In the genomic region with DNA sequence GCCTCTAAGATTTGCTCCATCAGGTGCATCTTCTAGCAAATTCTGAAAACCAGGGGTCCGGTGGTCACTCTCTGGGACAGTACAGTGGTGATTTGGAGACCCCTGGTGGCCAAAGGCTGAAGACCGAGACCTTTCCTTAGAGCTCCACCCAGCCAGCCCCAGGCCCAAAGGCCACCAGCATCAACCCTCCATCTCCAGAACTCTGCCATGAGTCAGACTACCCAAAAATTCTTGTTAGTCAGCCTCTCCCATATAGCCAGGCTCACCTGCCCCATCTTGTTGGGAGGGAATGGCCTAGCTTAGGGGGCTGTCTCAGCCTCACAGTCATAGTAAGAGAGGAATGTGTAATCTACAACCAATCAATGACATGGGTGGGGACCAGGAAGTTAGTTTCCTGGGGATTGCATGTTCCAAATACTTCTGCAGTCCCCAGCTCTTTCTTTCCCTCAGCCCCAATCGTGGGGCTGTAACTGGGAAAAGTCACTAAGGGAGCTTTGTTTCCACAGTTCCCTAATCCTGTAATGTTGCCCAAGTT, we compare ENCODE assay signal across 8 cellular contexts. TPM values are rescaled to one million over a fixed set of nuclear protein-coding genes. Genes with fewer than 3 reads are reported as not detected.
DNase-seq lines count a peak whose midpoint lies in the region; ATAC-seq and TF ChIP-seq lines count a peak whose summit lies in the region.

No MANE protein-coding gene starts in this region.

- no peak overlapping the region for H3K4me3 Mint-ChIP-seq in CD8-positive, alpha-beta T cell
- no peak overlapping the region for H3K4me3 Mint-ChIP-seq in H9

- no peak overlapping the region for H3T11ph ChIP-seq in H9 (ENCODE audit: low read length)

- no peaks in the 10 kb centered on the region for H4K20me1 ChIP-seq in H9 (ENCODE audit: control insufficient read depth, insufficient read depth, insufficient read length)

- no peaks in the 10 kb centered on the region for H3K79me2 ChIP-seq in H9 (ENCODE audit: insufficient read depth, low read length)

- no peaks in the 10 kb centered on the region for H3K9me3 ChIP-seq in CD8-positive, alpha-beta T cell (ENCODE audit: low read length)
- no peaks in the 10 kb centered on the region for H3K9me3 ChIP-seq in H9 (ENCODE audit: control insufficient read depth, low read depth, low read length)
- no peaks in the 10 kb centered on the region for H3K9me3 ChIP-seq in SJCRH30 (replicated peaks)
- no peaks in the 10 kb centered on the region for H3K9me3 ChIP-seq in colonic mucosa
- no peaks in the 10 kb centered on the region for H3K9me3 ChIP-seq in liver (ENCODE audit: control insufficient read depth in 4 of 4, low read length in 3 of 4)
- H3K9me3 ChIP-seq in effector memory CD4-positive, alpha-beta T cell (ENCODE audit: control insufficient read depth, low read length) = no peaks in the 10 kb centered on the region

- no peaks in the 10 kb centered on the region for H3K27me3 Mint-ChIP-seq in CD8-positive, alpha-beta T cell (ENCODE audit: low read depth)
- H3K27me3 Mint-ChIP-seq in H9 (ENCODE audit: low read depth) = no peaks in the 10 kb centered on the region; the same call in 1 of the 2 replicates

- TF ChIP-seq RAD21 in liver (IDR thresholded peaks at IDR 0.05) = peak; percentile 62 to 74

- H2AFZ ChIP-seq in H9 (ENCODE audit: low read length) = no peak overlapping the region

- H3K27me3 ChIP-seq in CD8-positive, alpha-beta T cell (ENCODE audit: insufficient read depth, low read length) = no peaks in the 10 kb centered on the region
- no peaks in the 10 kb centered on the region for H3K27me3 ChIP-seq in H9 (ENCODE audit: insufficient read depth, low read length)
- H3K27me3 ChIP-seq in SJCRH30 = no peaks in the 10 kb centered on the region
- no peaks in the 10 kb centered on the region for H3K27me3 ChIP-seq in colonic mucosa
- H3K27me3 ChIP-seq in liver (ENCODE audit: control insufficient read depth in 4 of 4, insufficient read depth in 4 of 4, low read length in 3 of 4) = no peaks in the 10 kb centered on the region
- H3K27me3 ChIP-seq in effector memory CD4-positive, alpha-beta T cell (replicated peaks; ENCODE audit: control insufficient read depth, insufficient read depth, low read length, poor library complexity, severe bottlenecking) = no peaks in the 10 kb centered on the region

- intact Hi-C loops in CD8-positive, alpha-beta T cell (cut with DNase I, micrococcal nuclease) = loop anchor here (1.0 to 10.0 kb wide), 2 partner anchors 36 to 50 kb away; no protein-coding TSS in a partner anchor
- intact Hi-C loops in colonic mucosa (cut with DNase I) = loop anchor here (5.0 kb wide), 1 partner anchor 38 kb away; no protein-coding TSS in a partner anchor

- no peak overlapping the region for H2BK12ac ChIP-seq in H9 (ENCODE audit: insufficient read length, low read depth, low read length)

- H3K4me2 ChIP-seq in H9 (ENCODE audit: insufficient read depth, insufficient read length, low read length) = no peak overlapping the region

- no peak overlapping the region for H3K4me3 ChIP-seq in CD8-positive, alpha-beta T cell (ENCODE audit: low read depth, low read length)
- no peak overlapping the region for H3K4me3 ChIP-seq in SJCRH30
- no peak overlapping the region for H3K4me3 ChIP-seq in colonic mucosa
- H3K4me3 ChIP-seq in liver (ENCODE audit: low read depth in 1 of 3, low read length in 3 of 3) = no peak overlapping the region
- no peak overlapping the region for H3K4me3 ChIP-seq in effector memory CD4-positive, alpha-beta T cell (ENCODE audit: insufficient read depth, low read depth, low read length, poor library complexity, severe bottlenecking)

- no peak overlapping the region for H3K23ac ChIP-seq in H9 (ENCODE audit: insufficient read length, low read depth, low read length)

- H2BK20ac ChIP-seq in H9 (ENCODE audit: low read depth, low read length, poor library complexity, severe bottlenecking) = no peak overlapping the region

- no peak overlapping the region for H3K27ac ChIP-seq in CD8-positive, alpha-beta T cell (ENCODE audit: low read depth, low read length)
- H3K27ac ChIP-seq in H9 (ENCODE audit: insufficient read length, low read depth, low read length) = no peak overlapping the region
- no peak overlapping the region for H3K27ac ChIP-seq in SJCRH30
- no peak overlapping the region for H3K27ac ChIP-seq in colonic mucosa
- no peak overlapping the region for H3K27ac ChIP-seq in liver (ENCODE audit: low read depth in 1 of 2, low read length in 2 of 2)
- peak overlapping the region; percentile 17 for H3K27ac ChIP-seq in temporal lobe (ENCODE audit: low read depth, low read length)
- no peak overlapping the region for H3K27ac ChIP-seq in effector memory CD4-positive, alpha-beta T cell (ENCODE audit: insufficient read depth, low read length, poor library complexity, severe bottlenecking)

- WGBS in H9 (ENCODE audit: extremely low coverage, insufficient read length, low lambda C conversion rate) = no CpG with 5 or more reads among the region's 3 CpGs
- WGBS in liver = 38% methylated on average over 3 of the region's 3 CpGs

- no peak overlapping the region for H4K8ac ChIP-seq in H9 (replicated peaks; ENCODE audit: insufficient read length, low read depth, low read length)

- H2BK120ac ChIP-seq in H9 (ENCODE audit: low read depth, low read length, poor library complexity, severe bottlenecking) = no peak overlapping the region

- H4K5ac ChIP-seq in H9 (ENCODE audit: insufficient read length, low read depth, low read length) = no peak overlapping the region

- POLR2A ChIA-PET in CD8-positive, alpha-beta T cell (lab: Charles Lee) = interaction anchor here (0.7 to 1.6 kb wide), 6 partner anchors 14 to 46 kb away, joined by 3 to 8 read pairs (median 4); partner anchors contain the start of gene TRAPPC3

- no peaks in the 10 kb centered on the region for H3K4me1 ChIP-seq in CD8-positive, alpha-beta T cell (ENCODE audit: insufficient read depth, low read length)
- H3K4me1 ChIP-seq in H9 (ENCODE audit: insufficient read depth, low read length) = 0 out of 2 replicates have a peak, but pooled peaks cover 2% of the 10 kb centered on the region
- peaks cover 8% of the 10 kb centered on the region for H3K4me1 ChIP-seq in SJCRH30
- no peaks in the 10 kb centered on the region for H3K4me1 ChIP-seq in colonic mucosa
- H3K4me1 ChIP-seq in liver (ENCODE audit: control insufficient read depth in 4 of 4, insufficient read depth in 4 of 4, low read length in 3 of 4) = no peaks in the 10 kb centered on the region
- H3K4me1 ChIP-seq in effector memory CD4-positive, alpha-beta T cell (ENCODE audit: control insufficient read depth, insufficient read depth, low read length, poor library complexity, severe bottlenecking) = no peaks in the 10 kb centered on the region

- TF ChIP-seq CTCF in CD8-positive, alpha-beta T cell (IDR thresholded peaks at IDR 0.05) = peak; percentile 56
- TF ChIP-seq CTCF in H9 (conservative IDR thresholded peaks at IDR 0.05) (peak; percentile 94), colonic mucosa (IDR thresholded peaks at IDR 0.05) (peak; percentile 53), liver (IDR thresholded peaks at IDR 0.05; ENCODE audit: low read depth, low read length, missing input control) (peak; percentile 41)

- CTCF ChIA-PET in CD8-positive, alpha-beta T cell (lab: Charles Lee) = interaction anchor here (0.6 to 14.1 kb wide), 23 partner anchors 9 to 287 kb away, joined by 3 to 372 read pairs (median 4); partner anchors contain the start of gene TRAPPC3

- H3K14ac ChIP-seq in H9 (ENCODE audit: insufficient read depth, low read length) = no peak overlapping the region

- no peak overlapping the region for H3K18ac ChIP-seq in H9 (ENCODE audit: insufficient read length, low read depth, low read length)

- H3K9me3 Mint-ChIP-seq in CD8-positive, alpha-beta T cell = no peaks in the 10 kb centered on the region
- no peaks in the 10 kb centered on the region for H3K9me3 Mint-ChIP-seq in H9

- no peaks in the 10 kb centered on the region for H3K79me1 ChIP-seq in H9 (ENCODE audit: insufficient read depth, low read depth, low read length, poor library complexity, severe bottlenecking)

- no peak overlapping the region for H3K4ac ChIP-seq in H9 (ENCODE audit: low read depth, low read length)

- H3K27ac Mint-ChIP-seq in CD8-positive, alpha-beta T cell = peak overlapping the region; percentile 56
- H3K27ac Mint-ChIP-seq in H9 = 0 out of 7 replicates have a peak overlapping the region, but pooled peaks of 1 of the 3 experiments have one; percentile 16

- peaks cover 19% of the 10 kb centered on the region for H3K36me3 ChIP-seq in CD8-positive, alpha-beta T cell (ENCODE audit: insufficient read depth, low read length)
- peaks cover 11% of the 10 kb centered on the region for H3K36me3 ChIP-seq in SJCRH30
- no peaks in the 10 kb centered on the region for H3K36me3 ChIP-seq in colonic mucosa
- H3K36me3 ChIP-seq in liver (ENCODE audit: control insufficient read depth in 4 of 4, insufficient read depth in 3 of 4, low read depth in 1 of 4, low read length in 3 of 4) = peaks cover 4 to 30% (median 23%) of the 10 kb centered on the region in 4 donors
- peaks cover 31% of the 10 kb centered on the region for H3K36me3 ChIP-seq in effector memory CD4-positive, alpha-beta T cell (ENCODE audit: control insufficient read depth, insufficient read depth, low read length)

- peak; percentile 61 for ATAC-seq in CD8-positive, alpha-beta T cell
- ATAC-seq in HG02623 (IDR thresholded peaks at IDR 0.05; ENCODE audit: unreplicated experiment) = no peak

- H3K56ac ChIP-seq in H9 (ENCODE audit: insufficient read length, low read depth, low read length) = no peak overlapping the region

- no peak overlapping the region for H2BK15ac ChIP-seq in H9 (ENCODE audit: low read depth, low read length)

- H3K36me3 Mint-ChIP-seq in CD8-positive, alpha-beta T cell = peaks cover 33% of the 10 kb centered on the region
- H3K36me3 Mint-ChIP-seq in H9 (ENCODE audit: insufficient read depth in 1 of 3, low read depth in 3 of 3) = peaks cover 6 to 30% (median 17%) of the 10 kb centered on the region in 3 experiments; a peak in 6 of 7 replicates

- H3K9ac ChIP-seq in H9 (ENCODE audit: extremely low read depth, insufficient read length, low read length) = no peak overlapping the region
- H3K9ac ChIP-seq in colonic mucosa (ENCODE audit: low read depth in 2 of 2, low read length in 2 of 2) = no peak overlapping the region
- H3K9ac ChIP-seq in liver (ENCODE audit: low read depth in 1 of 2, low read length in 2 of 2) = no peak overlapping the region

- DNase-seq in CD8-positive, alpha-beta T cell = peak in 5 of 7 experiments; percentile 34 to 75 (median 52)
- DNase-seq in H9 = peak; percentile 83
- peak; percentile 77 to 91 for DNase-seq in SJCRH30
- DNase-seq in colonic mucosa = peak; percentile 58
- no peak for DNase-seq in effector memory CD4-positive, alpha-beta T cell

- no peaks in the 10 kb centered on the region for H3K4me1 Mint-ChIP-seq in CD8-positive, alpha-beta T cell (ENCODE audit: low read depth)
- H3K4me1 Mint-ChIP-seq in H9 = peaks cover 6 to 12% of the 10 kb centered on the region in 2 experiments

- H4K91ac ChIP-seq in H9 (ENCODE audit: insufficient read length, low read depth, low read length) = no peak overlapping the region

- no peak overlapping the region for H2BK5ac ChIP-seq in H9 (ENCODE audit: insufficient read length, low read length)

- H3K23me2 ChIP-seq in H9 (ENCODE audit: insufficient read length, low read depth, low read length, poor library complexity, severe bottlenecking) = no peaks in the 10 kb centered on the region

- no peak overlapping the region for H2AK5ac ChIP-seq in H9 (ENCODE audit: insufficient read length, low read length)

RNA-seq across cellular contexts. Expression of gene COL8A2, which starts 9.8 kb away (rescaled TPM):
- total RNA-seq in CD8-positive, alpha-beta T cell = under 1 TPM in 1 of 2 experiments, not detected in 1; 0.08 TPM
- total RNA-seq in H9 (2021) (1.5 TPM in 2 replicates), colonic mucosa (1 to 10 TPM; 1.1 to 2.1 TPM), liver (under 1 TPM; 0.33 to 0.37 TPM), temporal lobe (0.98 TPM)
- total RNA-seq in SJCRH30 (2014; rRNA removed; shearing (Covaris generic)) = 0.45 and 0.51 TPM in 2 replicates
- polyA plus RNA-seq in liver = under 1 TPM; 0.04 to 0.47 TPM

RNA-seq across cellular contexts. Expression of gene TRAPPC3, which starts 14.4 kb away (rescaled TPM):
- total RNA-seq in CD8-positive, alpha-beta T cell = 10 to 100 TPM; 18.4 to 21.6 TPM
- total RNA-seq in H9 (2021) (48.6 and 52.7 TPM in 2 replicates), colonic mucosa (10 to 100 TPM; 59.0 to 60.6 TPM), liver (10 to 100 TPM; 30.4 to 56.1 TPM), temporal lobe (40.8 TPM)
- total RNA-seq in SJCRH30 (2014; rRNA removed; shearing (Covaris generic)) = 76.0 and 78.6 TPM in 2 replicates
- 10 to 100 TPM; 24.2 to 30.4 TPM for polyA plus RNA-seq in liver

RNA-seq across cellular contexts. Expression of gene MAP7D1, which starts 21.1 kb away (rescaled TPM):
- 100 to 1,000 TPM; 113 to 117 TPM for total RNA-seq in CD8-positive, alpha-beta T cell
- total RNA-seq in H9 (2021) (49.9 and 51.6 TPM in 2 replicates), colonic mucosa (10 to 100 TPM; 37.7 to 50.0 TPM), liver (10 to 100 TPM; 14.8 to 15.1 TPM), temporal lobe (52.9 TPM)
- 91.2 and 96.2 TPM in 2 replicates for total RNA-seq in SJCRH30 (2014; rRNA removed; shearing (Covaris generic))
- 10 to 100 TPM in 1 of 2 donors, 1 to 10 TPM in 1; 5.6 to 10.9 TPM for polyA plus RNA-seq in liver

RNA-seq across cellular contexts. Expression of gene ADPRS, which starts 46.2 kb away (rescaled TPM):
- 10 to 100 TPM; 26.2 to 26.7 TPM for total RNA-seq in CD8-positive, alpha-beta T cell
- total RNA-seq in H9 (2021) = 27.8 and 28.7 TPM in 2 replicates
- total RNA-seq in SJCRH30 (2014; rRNA removed; shearing (Covaris generic)) = 26.7 and 30.4 TPM in 2 replicates
- total RNA-seq in colonic mucosa = 10 to 100 TPM; 30.4 to 33.0 TPM
- total RNA-seq in liver = 10 to 100 TPM; 10.4 to 11.7 TPM
- polyA plus RNA-seq in liver = 10 to 100 TPM in 1 of 2 donors, 1 to 10 TPM in 1; 9.4 to 13.1 TPM
- total RNA-seq in temporal lobe = 14.8 TPM

RNA-seq across cellular contexts. Expression of gene TEKT2, which starts 51.0 kb away (rescaled TPM):
- total RNA-seq in CD8-positive, alpha-beta T cell = under 1 TPM; 0.35 to 0.47 TPM
- 0.20 and 0.86 TPM in 2 replicates for total RNA-seq in H9 (2021)
- 0.15 TPM in 1 of 2 replicates, not detected in the other for total RNA-seq in SJCRH30 (2014; rRNA removed; shearing (Covaris generic))
- under 1 TPM in 1 of 2 donors, not detected in 1; 0.13 TPM for total RNA-seq in colonic mucosa
- under 1 TPM; 0.14 to 0.17 TPM for total RNA-seq in liver
- not detected for polyA plus RNA-seq in liver
- 5.9 TPM for total RNA-seq in temporal lobe

Comparison
In these comparisons a context has a peak if more than half of its experiments do, and no peak if none do; other contexts are left out.
1. DNase-seq: peak in CD8-positive, alpha-beta T cell (5 of 7), H9 (single experiment), SJCRH30 (2 of 2) and colonic mucosa (single experiment); none in effector memory CD4-positive, alpha-beta T cell (0 of 3).
2. CTCF ChIP-seq: peak in every context shown above with its lines; median percentile 94 in H9; 56 in CD8-positive, alpha-beta T cell; 53 in colonic mucosa; 41 in liver.